In genomic region chr3:54120657-54121403, GRCh38 we compare ENCODE assay signal across 8 cellular contexts. TPM values are rescaled to one million over a fixed set of nuclear protein-coding genes. Genes with fewer than 3 reads are reported as not detected.
DNase-seq lines count a peak whose midpoint lies in the region; TF ChIP-seq lines count a peak whose summit lies in the region.

No MANE protein-coding gene starts in this region.

- H3K79me2 ChIP-seq in GM23248 (ENCODE audit: insufficient read depth) (no peaks in the 10 kb centered on the region), OCI-LY3 (ENCODE audit: low read length) (no peaks in the 10 kb centered on the region)

- H3K9me3 ChIP-seq in GM23248 (ENCODE audit: low read depth) (no peaks in the 10 kb centered on the region), OCI-LY3 (ENCODE audit: insufficient read depth, low read length) (no peaks in the 10 kb centered on the region)

- DNase-seq in DMS53 (lab: John Stamatoyannopoulos, UW) (peak; percentile 81), GM23248 (peak; percentile 32), islet precursor cell (peak; percentile 71), cerebellum (ENCODE audit: low spot score) (no peak), DMS114 treated with DMSO at 0.1 percent for 48 hours (lab: John Stamatoyannopoulos, UW; ENCODE audit: unreplicated experiment) (no peak)
- DNase-seq in activated CD4-positive, CD25-positive, alpha-beta regulatory T cell treated with anti-CD3 and anti-CD28 coated beads, Interleukin-2, amount 50 U/mL, for 72 hours = no peak
- no peak for DNase-seq in activated T-cell treated with anti-CD3 and anti-CD28 coated beads, Interleukin-2, amount 50 U/mL, for 1 hour

- H3K27ac ChIP-seq in GM23248 (no peak overlapping the region), OCI-LY3 (ENCODE audit: low read length) (no peak overlapping the region)

- H3K4me3 ChIP-seq in GM23248 (no peak overlapping the region), OCI-LY3 (ENCODE audit: low read length) (peak overlapping the region; percentile 79)

- H4K20me1 ChIP-seq in GM23248 (ENCODE audit: insufficient read depth) (no peaks in the 10 kb centered on the region), OCI-LY3 (ENCODE audit: insufficient read depth, low read length) (no peaks in the 10 kb centered on the region)

- no peak overlapping the region for H3K9ac ChIP-seq in GM23248
- H3K9ac ChIP-seq in OCI-LY3 (ENCODE audit: low read length) = peak overlapping the region; percentile 46

- no peaks in the 10 kb centered on the region for H3K9me2 ChIP-seq in GM23248 (ENCODE audit: insufficient read depth)

- H3K27me3 ChIP-seq in GM23248 (replicated peaks; ENCODE audit: insufficient read depth) = peaks cover 42% of the 10 kb centered on the region
- H3K27me3 ChIP-seq in OCI-LY3 (ENCODE audit: low read depth, low read length) = peaks cover 55% of the 10 kb centered on the region

- H3K36me3 ChIP-seq in GM23248 (ENCODE audit: low read depth) = no peaks in the 10 kb centered on the region
- H3K36me3 ChIP-seq in OCI-LY3 (replicated peaks; ENCODE audit: low read depth, low read length) = no peaks in the 10 kb centered on the region

- WGBS in GM23248 (ENCODE audit: low coverage in 1 of 2, low lambda C conversion rate in 2 of 2, missing lambda C conversion rate in 2 of 2), 2 experiments = 5 to 6% methylated on average over 44 to 45 of the region's 45 CpGs

- H3K4me1 ChIP-seq in GM23248 (ENCODE audit: insufficient read depth) (no peaks in the 10 kb centered on the region), OCI-LY3 (ENCODE audit: low read length) (peaks cover 6% of the 10 kb centered on the region; the same call in 1 of the 2 replicates)

- H2AFZ ChIP-seq in GM23248 (no peak overlapping the region), OCI-LY3 (ENCODE audit: low read depth, low read length) (peak overlapping the region; percentile 22; the same call in 1 of the 2 replicates)

- in situ Hi-C loops in GM23248 (cut with MboI) = no loop called here

- no peak overlapping the region for H3K4me2 ChIP-seq in GM23248 (ENCODE audit: unreplicated experiment)
- H3K4me2 ChIP-seq in OCI-LY3 (ENCODE audit: low read length) = peak overlapping the region; percentile 93

- H3F3A ChIP-seq in GM23248 (ENCODE audit: insufficient read depth) = no peaks in the 10 kb centered on the region

- no peak for TF ChIP-seq CTCF in OCI-LY3 (IDR thresholded peaks at IDR 0.05; ENCODE audit: low read depth, low read length)

RNA-seq across cellular contexts. Expression of gene CACNA2D3, which starts 1.5 kb away (rescaled TPM):
- under 0.01 and 0.43 TPM in 2 replicates for total RNA-seq in GM23248 (2014; rRNA removed; shearing (Covaris generic))
- polyA plus RNA-seq in GM23248 (2016; fragmentation: Nextera tagmentation; extraction: Ambion mirVana) = 0.30 and 0.39 TPM in 2 replicates
- 5.4 TPM for total RNA-seq in cerebellum

Comparison
In these comparisons a context has a peak if more than half of its experiments do, and no peak if none do; other contexts are left out.
1. DNase-seq: peak in DMS53 (single experiment), GM23248 (single experiment) and islet precursor cell (single experiment); none in activated CD4-positive, CD25-positive, alpha-beta regulatory T cell treated with anti-CD3 and anti-CD28 coated beads, Interleukin-2, amount 50 U/mL, for 72 hours (single experiment), activated T-cell treated with anti-CD3 and anti-CD28 coated beads, Interleukin-2, amount 50 U/mL, for 1 hour (single experiment), cerebellum (single experiment) and DMS114 treated with DMSO at 0.1 percent for 48 hours (single experiment).